Comparison of ENCODE assay signal across 24 cellular contexts in genomic region chr11:65206901-65207300, GRCh38. TPM values are rescaled to one million over a fixed set of nuclear protein-coding genes. Genes with fewer than 3 reads are reported as not detected.
"Had no signal": no experiment of that assay in that cellular context is flagged by ENCODE, and none has a peak within 500 bp of the region (broad histone marks: within the 10 kb centered on the region; RNA-seq: fewer than 3 reads in every experiment).

No MANE protein-coding gene starts in this region.

- DNase-seq: activated CD4-positive, alpha-beta T cell treated with anti-CD3 and anti-CD28 coated beads for 36 hours; activated naive CD4-positive, alpha-beta T cell treated with Interleukin-2 at 50 U/mL for 16 hours; body of pancreas; caudate nucleus; foreskin keratinocyte; left cardiac atrium; lower lobe of right lung; nucleus accumbens; stimulated activated CD4-positive, alpha-beta T cell treated with anti-CD3 and anti-CD28 coated beads, Interleukin-4, amount 100 ng/mL, for 24 hours; upper lobe of right lung had no signal

- H3K4me1 ChIP-seq: foreskin keratinocyte, sigmoid colon had no signal

- H3K27me3 ChIP-seq: body of pancreas, foreskin keratinocyte, hepatocyte, sigmoid colon, upper lobe of right lung had no signal

- H3K4me2 ChIP-seq: hepatocyte had no signal

- H3K4me1 Mint-ChIP-seq: activated CD4-positive, alpha-beta T cell treated with anti-CD3 and anti-CD28 coated beads for 36 hours had no signal

- H2AFZ ChIP-seq: hepatocyte had no signal

- H3K79me2 ChIP-seq: hepatocyte had no signal

- H3K9me3 ChIP-seq: body of pancreas, lower lobe of right lung, sigmoid colon, thoracic aorta, upper lobe of right lung had no signal

- H3K4me3 Mint-ChIP-seq: activated CD4-positive, alpha-beta memory T cell treated with anti-CD3 and anti-CD28 coated beads for 36 hours; activated CD4-positive, alpha-beta T cell treated with anti-CD3 and anti-CD28 coated beads for 36 hours; activated T-cell treated with anti-CD3 and anti-CD28 coated beads, Interleukin-2, amount 50 U/mL, for 24 hours; natural killer cell treated with Interleukin-12 subunit alpha and Interleukin-12 subunit beta and Interleukin-15 and Interleukin-18, amount 100 ng/mL, for 72 hours; stimulated activated effector memory CD8-positive, alpha-beta T cell treated with anti-CD3 and anti-CD28 coated beads, Interleukin-12 subunit alpha, Interleukin-12 subunit beta, amount 100 ng/mL, for 72 hours had no signal

- H3K4me3 ChIP-seq: body of pancreas, hepatocyte, lower lobe of right lung, sigmoid colon, thoracic aorta, upper lobe of right lung had no signal

- H3K27me3 Mint-ChIP-seq: activated CD4-positive, alpha-beta memory T cell treated with anti-CD3 and anti-CD28 coated beads for 36 hours; activated CD4-positive, alpha-beta T cell treated with anti-CD3 and anti-CD28 coated beads for 36 hours; activated T-cell treated with anti-CD3 and anti-CD28 coated beads, Interleukin-2, amount 50 U/mL, for 24 hours; natural killer cell treated with Interleukin-12 subunit alpha and Interleukin-12 subunit beta and Interleukin-15 and Interleukin-18, amount 100 ng/mL, for 72 hours had no signal

- FAIRE-seq: islet of Langerhans had no signal

- ATAC-seq: activated CD4-positive, alpha-beta T cell treated with anti-CD3 and anti-CD28 coated beads for 36 hours; body of pancreas; foreskin keratinocyte; left cardiac atrium; lower lobe of right lung; natural killer cell treated with Interleukin-12 subunit alpha and Interleukin-12 subunit beta and Interleukin-15 and Interleukin-18, amount 100 ng/mL, for 72 hours; stimulated activated effector memory CD8-positive, alpha-beta T cell treated with anti-CD3 and anti-CD28 coated beads, Interleukin-12 subunit alpha, Interleukin-12 subunit beta, amount 100 ng/mL, for 72 hours; upper lobe of right lung had no signal

- H3K9me3 Mint-ChIP-seq: activated CD4-positive, alpha-beta memory T cell treated with anti-CD3 and anti-CD28 coated beads for 36 hours; activated T-cell treated with anti-CD3 and anti-CD28 coated beads, Interleukin-2, amount 50 U/mL, for 24 hours; activated T-helper 2 cell treated with anti-CD3 and anti-CD28 coated beads, Interferon-gamma antibody, Interleukin-2, Interleukin-4, amounts not matched to agents 10 μg/mL and 5 μg/mL and 100 μg/mL, durations not matched to agents 14 hours and 24 hours and 36 hours; natural killer cell treated with Interleukin-12 subunit alpha and Interleukin-12 subunit beta and Interleukin-15 and Interleukin-18, amount 100 ng/mL, for 72 hours; stimulated activated effector memory CD8-positive, alpha-beta T cell treated with anti-CD3 and anti-CD28 coated beads, Interleukin-12 subunit alpha, Interleukin-12 subunit beta, amount 100 ng/mL, for 72 hours had no signal

- H3K27ac Mint-ChIP-seq: activated CD4-positive, alpha-beta memory T cell treated with anti-CD3 and anti-CD28 coated beads for 36 hours; activated CD4-positive, alpha-beta T cell treated with anti-CD3 and anti-CD28 coated beads for 36 hours; activated T-cell treated with anti-CD3 and anti-CD28 coated beads, Interleukin-2, amount 50 U/mL, for 24 hours; activated T-helper 2 cell treated with anti-CD3 and anti-CD28 coated beads, Interferon-gamma antibody, Interleukin-2, Interleukin-4, amounts not matched to agents 10 μg/mL and 5 μg/mL and 100 μg/mL, durations not matched to agents 14 hours and 24 hours and 36 hours; natural killer cell treated with Interleukin-12 subunit alpha and Interleukin-12 subunit beta and Interleukin-15 and Interleukin-18, amount 100 ng/mL, for 72 hours; stimulated activated effector memory CD8-positive, alpha-beta T cell treated with anti-CD3 and anti-CD28 coated beads, Interleukin-12 subunit alpha, Interleukin-12 subunit beta, amount 100 ng/mL, for 72 hours had no signal

- H3K27ac ChIP-seq: body of pancreas, foreskin keratinocyte, hepatocyte, lower lobe of right lung, sigmoid colon, thoracic aorta had no signal

RNA-seq across cellular contexts. Expression of gene SPDYC, which starts 36.9 kb away (rescaled TPM):
- total RNA-seq: activated CD4-positive, alpha-beta memory T cell treated with anti-CD3 and anti-CD28 coated beads for 36 hours; activated CD4-positive, alpha-beta T cell treated with anti-CD3 and anti-CD28 coated beads for 36 hours; activated T-helper 2 cell treated with anti-CD3 and anti-CD28 coated beads, Interferon-gamma antibody, Interleukin-2, Interleukin-4, amounts not matched to agents 10 μg/mL and 5 μg/mL and 100 μg/mL, durations not matched to agents 14 hours and 24 hours and 36 hours; body of pancreas; dermis microvascular lymphatic vessel endothelial cell; epithelial cell of proximal tubule; fibroblast of lung; foreskin keratinocyte; hepatocyte; left cardiac atrium; lower lobe of right lung; natural killer cell treated with Interleukin-12 subunit alpha and Interleukin-12 subunit beta and Interleukin-15 and Interleukin-18, amount 100 ng/mL, for 72 hours; renal cortical epithelial cell; sigmoid colon; T-helper 2 cell treated with Interferon-gamma antibody and Interleukin-4, amounts not matched to agents 100 ng/mL and 5 ng/mL, for 36 hours; thoracic aorta; upper lobe of right lung had no signal
- polyA plus RNA-seq: fibroblast of lung, foreskin keratinocyte, hepatocyte, sigmoid colon had no signal
